ENCODE assay signal across 7 cellular contexts in genomic region chr1:95911739-95912138, GRCh38.
DNase-seq lines count a peak whose midpoint lies in the region; ATAC-seq and TF ChIP-seq lines count a peak whose summit lies in the region.
"Not testable (repeated sequence)": the region's sequence is repeated elsewhere in the genome, so short reads cannot be mapped to it uniquely, and the experiment has no call there.

No MANE protein-coding gene starts in this region.

- not testable (repeated sequence) for H3K27ac ChIP-seq in GM23338 (ENCODE audit: low read depth); SK-N-MC; endodermal cell (ENCODE audit: low read depth, low read length)

- H3K4me3 ChIP-seq in GM23338, SK-N-MC: not testable (repeated sequence)
- H3K4me3 ChIP-seq in endodermal cell (ENCODE audit: low read length): peak overlapping the region; percentile 27

- 79 to 92% methylated on average over 2 to 3 of the region's 3 CpGs for WGBS in endodermal cell (ENCODE audit: insufficient coverage in 1 of 2, insufficient read length in 1 of 2), 2 experiments

- H3K4me3 Mint-ChIP-seq in Calu3 (ENCODE audit: low read depth, unreplicated experiment); GM23338; endodermal cell: not testable (repeated sequence)

- intact Hi-C loops in Calu3 (cut with micrococcal nuclease; ENCODE audit: unreplicated experiment): loop anchor here (5.0 to 10.0 kb wide), 2 partner anchors 169 to 447 kb away; no protein-coding TSS in a partner anchor

- CTCF ChIA-PET in Calu3 (lab: Charles Lee): not testable (repeated sequence)

- H3K9ac ChIP-seq in SK-N-MC (ENCODE audit: insufficient read length); endodermal cell (ENCODE audit: extremely low read depth, low read length, poor library complexity, severe bottlenecking): not testable (repeated sequence)

- H3K9me3 Mint-ChIP-seq in Calu3 (ENCODE audit: low read depth, unreplicated experiment): not testable (repeated sequence)
- peaks cover 46% of the 10 kb centered on the region for H3K9me3 Mint-ChIP-seq in GM23338
- peaks cover 41% of the 10 kb centered on the region for H3K9me3 Mint-ChIP-seq in endodermal cell

- not testable (repeated sequence) for H3K36me3 ChIP-seq in GM23338 (ENCODE audit: insufficient read depth); SK-N-MC (ENCODE audit: insufficient read depth, low read length); endodermal cell (ENCODE audit: control insufficient read depth, insufficient read depth, low read length)

- DNase-seq in Calu3: peak; percentile 4
- DNase-seq in GM23338 (ENCODE audit: low spot score): peak; percentile 32
- DNase-seq in KBM-7: peak; percentile 0
- peak; percentile 7 for DNase-seq in NCI-H82 (lab: John Stamatoyannopoulos, UW)
- peak; percentile 50 for DNase-seq in SK-N-MC (ENCODE audit: low read depth, low spot score)
- peak; percentile 53 for DNase-seq in endodermal cell
- peak; percentile 55 for DNase-seq in islet precursor cell

- BruUV-seq in Calu3 (replicated peaks; lab: Mats Ljungman, UMichigan): not testable (repeated sequence)

- H3K27ac Mint-ChIP-seq in Calu3 (ENCODE audit: unreplicated experiment); GM23338; endodermal cell: not testable (repeated sequence)

- H3K4me2 ChIP-seq in GM23338: not testable (repeated sequence)

- not testable (repeated sequence) for ATAC-seq in GM23338

- H3F3A ChIP-seq in GM23338 (replicated peaks; ENCODE audit: low read depth): not testable (repeated sequence)

- not testable (repeated sequence) for H4K20me1 ChIP-seq in GM23338 (replicated peaks; ENCODE audit: insufficient read depth)

- peaks cover 22% of the 10 kb centered on the region for H3K4me1 Mint-ChIP-seq in Calu3 (ENCODE audit: low read depth, unreplicated experiment)
- H3K4me1 Mint-ChIP-seq in GM23338, endodermal cell: not testable (repeated sequence)

- H3K27me3 ChIP-seq in GM23338 (ENCODE audit: insufficient read depth); endodermal cell (ENCODE audit: control insufficient read depth, insufficient read depth, low read length, poor library complexity, severe bottlenecking): not testable (repeated sequence)

- not testable (repeated sequence) for H3K27me3 Mint-ChIP-seq in Calu3 (ENCODE audit: unreplicated experiment); GM23338 (ENCODE audit: insufficient read depth, low read depth, poor library complexity); endodermal cell (ENCODE audit: insufficient read depth)

- H3K9me2 ChIP-seq in GM23338 (ENCODE audit: insufficient read depth): not testable (repeated sequence)

- not testable (repeated sequence) for H3K79me2 ChIP-seq in GM23338 (replicated peaks; ENCODE audit: insufficient read depth)

- in situ Hi-C loops in KBM-7 (cut with MboI; ENCODE audit: low pct_unique_long_range_greater_than_20kb, low sequenced_read_pairs): not testable (repeated sequence)

- not testable (repeated sequence) for H2AFZ ChIP-seq in GM23338

- not testable (repeated sequence) for H3K9me3 ChIP-seq in SK-N-MC (ENCODE audit: low read depth, low read length)
- peaks cover 45% of the 10 kb centered on the region for H3K9me3 ChIP-seq in endodermal cell (ENCODE audit: control insufficient read depth, low read length)

- not testable (repeated sequence) for H3K36me3 Mint-ChIP-seq in Calu3 (ENCODE audit: insufficient read depth, unreplicated experiment); endodermal cell (ENCODE audit: low read depth)
- peaks cover 42% of the 10 kb centered on the region for H3K36me3 Mint-ChIP-seq in GM23338 (ENCODE audit: low read depth)

- H3K4me1 ChIP-seq in GM23338 (ENCODE audit: insufficient read depth); endodermal cell (ENCODE audit: control insufficient read depth, insufficient read depth, low read length): not testable (repeated sequence)

- not testable (repeated sequence) for TF ChIP-seq CTCF in Calu3 (IDR thresholded peaks at IDR 0.05; ENCODE audit: unreplicated experiment); GM23338 (conservative IDR thresholded peaks at IDR 0.05; ENCODE audit: low read depth in 2 of 2); endodermal cell (conservative IDR thresholded peaks at IDR 0.05)

Comparison
In these comparisons a context has a peak if more than half of its experiments do, and no peak if none do; other contexts are left out.
1. DNase-seq: peak in every context shown above with its lines; median percentile 55 in islet precursor cell; 53 in endodermal cell; 50 in SK-N-MC; 32 in GM23338; 7 in NCI-H82; 4 in Calu3; 0 in KBM-7.